ENCODE assay signal across 1 cellular context in genomic region chr19:52048604-52049493, GRCh38.
TF ChIP-seq lines count a peak whose summit lies in the region.

ZNF432 (minus strand) TSS chr19:52048838; CDS start chr19:52046868, 1,970 bp downstream.

TF ChIP-seq in GM12878, 131 proteins besides CTCF, POLR2A, EP300 and RAD21 (continued from another document):
- TF ChIP-seq BCLAF1 (IDR thresholded peaks at IDR 0.05) = no peak
- TF ChIP-seq SRF (IDR thresholded peaks at IDR 0.05; ENCODE audit: low read depth in 2 of 2, low read length in 2 of 2) = peak in 1 of 2 experiments; percentile 17; a peak in 1 of 4 replicates
- TF ChIP-seq, protein P1, sequence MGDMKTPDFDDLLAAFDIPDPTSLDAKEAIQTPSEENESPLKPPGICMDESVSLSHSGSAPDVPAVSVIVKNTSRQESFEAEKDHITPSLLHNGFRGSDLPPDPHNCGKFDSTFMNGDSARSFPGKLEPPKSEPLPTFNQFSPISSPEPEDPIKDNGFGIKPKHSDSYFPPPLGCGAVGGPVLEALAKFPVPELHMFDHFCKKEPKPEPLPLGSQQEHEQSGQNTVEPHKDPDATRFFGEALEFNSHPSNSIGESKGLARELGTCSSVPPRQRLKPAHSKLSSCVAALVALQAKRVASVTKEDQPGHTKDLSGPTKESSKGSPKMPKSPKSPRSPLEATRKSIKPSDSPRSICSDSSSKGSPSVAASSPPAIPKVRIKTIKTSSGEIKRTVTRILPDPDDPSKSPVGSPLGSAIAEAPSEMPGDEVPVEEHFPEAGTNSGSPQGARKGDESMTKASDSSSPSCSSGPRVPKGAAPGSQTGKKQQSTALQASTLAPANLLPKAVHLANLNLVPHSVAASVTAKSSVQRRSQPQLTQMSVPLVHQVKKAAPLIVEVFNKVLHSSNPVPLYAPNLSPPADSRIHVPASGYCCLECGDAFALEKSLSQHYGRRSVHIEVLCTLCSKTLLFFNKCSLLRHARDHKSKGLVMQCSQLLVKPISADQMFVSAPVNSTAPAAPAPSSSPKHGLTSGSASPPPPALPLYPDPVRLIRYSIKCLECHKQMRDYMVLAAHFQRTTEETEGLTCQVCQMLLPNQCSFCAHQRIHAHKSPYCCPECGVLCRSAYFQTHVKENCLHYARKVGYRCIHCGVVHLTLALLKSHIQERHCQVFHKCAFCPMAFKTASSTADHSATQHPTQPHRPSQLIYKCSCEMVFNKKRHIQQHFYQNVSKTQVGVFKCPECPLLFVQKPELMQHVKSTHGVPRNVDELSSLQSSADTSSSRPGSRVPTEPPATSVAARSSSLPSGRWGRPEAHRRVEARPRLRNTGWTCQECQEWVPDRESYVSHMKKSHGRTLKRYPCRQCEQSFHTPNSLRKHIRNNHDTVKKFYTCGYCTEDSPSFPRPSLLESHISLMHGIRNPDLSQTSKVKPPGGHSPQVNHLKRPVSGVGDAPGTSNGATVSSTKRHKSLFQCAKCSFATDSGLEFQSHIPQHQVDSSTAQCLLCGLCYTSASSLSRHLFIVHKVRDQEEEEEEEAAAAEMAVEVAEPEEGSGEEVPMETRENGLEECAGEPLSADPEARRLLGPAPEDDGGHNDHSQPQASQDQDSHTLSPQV (IDR thresholded peaks at IDR 0.05) = no peak
- TF ChIP-seq TCF12 (IDR thresholded peaks at IDR 0.05; ENCODE audit: low read depth, low read length) = no peak
- peak; percentile 86 for TF ChIP-seq CREB1 (IDR thresholded peaks at IDR 0.05; ENCODE audit: low read depth)
- TF ChIP-seq ATF7 (IDR thresholded peaks at IDR 0.05; ENCODE audit: low read depth) = no peak; the same call in 1 of the 2 replicates
- TF ChIP-seq LARP7 (IDR thresholded peaks at IDR 0.05) = no peak
- TF ChIP-seq RFX5 (IDR thresholded peaks at IDR 0.05; ENCODE audit: low read depth, low read length) = no peak
- no peak for TF ChIP-seq CUX1 (IDR thresholded peaks at IDR 0.05; ENCODE audit: insufficient replicate concordance, low read depth, low read length)
- peak; percentile 90 for TF ChIP-seq IKZF1 (conservative IDR thresholded peaks at IDR 0.05)
- no peak for TF ChIP-seq PAX5 (IDR thresholded peaks at IDR 0.05; ENCODE audit: borderline replicate concordance, low read depth, low read length)
- TF ChIP-seq TBL1XR1 (IDR thresholded peaks at IDR 0.05; ENCODE audit: low read depth, low read length) = no peak
- peak in 1 of 2 experiments; percentile 73; a peak in 1 of 3 replicates for TF ChIP-seq EGR1 (IDR thresholded peaks at IDR 0.05; ENCODE audit: borderline replicate concordance in 1 of 2, low read depth in 2 of 2, low read length in 2 of 2)
- TF ChIP-seq, protein P2, sequence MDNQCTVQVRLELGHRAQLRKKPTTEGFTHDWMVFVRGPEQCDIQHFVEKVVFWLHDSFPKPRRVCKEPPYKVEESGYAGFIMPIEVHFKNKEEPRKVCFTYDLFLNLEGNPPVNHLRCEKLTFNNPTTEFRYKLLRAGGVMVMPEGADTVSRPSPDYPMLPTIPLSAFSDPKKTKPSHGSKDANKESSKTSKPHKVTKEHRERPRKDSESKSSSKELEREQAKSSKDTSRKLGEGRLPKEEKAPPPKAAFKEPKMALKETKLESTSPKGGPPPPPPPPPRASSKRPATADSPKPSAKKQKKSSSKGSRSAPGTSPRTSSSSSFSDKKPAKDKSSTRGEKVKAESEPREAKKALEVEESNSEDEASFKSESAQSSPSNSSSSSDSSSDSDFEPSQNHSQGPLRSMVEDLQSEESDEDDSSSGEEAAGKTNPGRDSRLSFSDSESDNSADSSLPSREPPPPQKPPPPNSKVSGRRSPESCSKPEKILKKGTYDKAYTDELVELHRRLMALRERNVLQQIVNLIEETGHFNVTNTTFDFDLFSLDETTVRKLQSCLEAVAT (IDR thresholded peaks at IDR 0.05) = peak; percentile 80; the same call in 1 of the 2 replicates
- TF ChIP-seq FOXM1 (IDR thresholded peaks at IDR 0.05; ENCODE audit: low read depth, low read length) = no peak
- no peak for TF ChIP-seq JUND (IDR thresholded peaks at IDR 0.05; ENCODE audit: low read depth, low read length)
- TF ChIP-seq ZNF24 (IDR thresholded peaks at IDR 0.05) = no peak
- no peak for TF ChIP-seq USF1 (IDR thresholded peaks at IDR 0.05; ENCODE audit: borderline replicate concordance, extremely low read length, insufficient read depth, low read depth, low read length)
- peak; percentile 66 for TF ChIP-seq RUNX3 (IDR thresholded peaks at IDR 0.05; ENCODE audit: low read length)
- TF ChIP-seq, protein P3, sequence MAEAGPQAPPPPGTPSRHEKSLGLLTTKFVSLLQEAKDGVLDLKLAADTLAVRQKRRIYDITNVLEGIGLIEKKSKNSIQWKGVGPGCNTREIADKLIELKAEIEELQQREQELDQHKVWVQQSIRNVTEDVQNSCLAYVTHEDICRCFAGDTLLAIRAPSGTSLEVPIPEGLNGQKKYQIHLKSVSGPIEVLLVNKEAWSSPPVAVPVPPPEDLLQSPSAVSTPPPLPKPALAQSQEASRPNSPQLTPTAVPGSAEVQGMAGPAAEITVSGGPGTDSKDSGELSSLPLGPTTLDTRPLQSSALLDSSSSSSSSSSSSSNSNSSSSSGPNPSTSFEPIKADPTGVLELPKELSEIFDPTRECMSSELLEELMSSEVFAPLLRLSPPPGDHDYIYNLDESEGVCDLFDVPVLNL (IDR thresholded peaks at IDR 0.05; ENCODE audit: low read depth, low read length) = no peak
- TF ChIP-seq, protein P4, sequence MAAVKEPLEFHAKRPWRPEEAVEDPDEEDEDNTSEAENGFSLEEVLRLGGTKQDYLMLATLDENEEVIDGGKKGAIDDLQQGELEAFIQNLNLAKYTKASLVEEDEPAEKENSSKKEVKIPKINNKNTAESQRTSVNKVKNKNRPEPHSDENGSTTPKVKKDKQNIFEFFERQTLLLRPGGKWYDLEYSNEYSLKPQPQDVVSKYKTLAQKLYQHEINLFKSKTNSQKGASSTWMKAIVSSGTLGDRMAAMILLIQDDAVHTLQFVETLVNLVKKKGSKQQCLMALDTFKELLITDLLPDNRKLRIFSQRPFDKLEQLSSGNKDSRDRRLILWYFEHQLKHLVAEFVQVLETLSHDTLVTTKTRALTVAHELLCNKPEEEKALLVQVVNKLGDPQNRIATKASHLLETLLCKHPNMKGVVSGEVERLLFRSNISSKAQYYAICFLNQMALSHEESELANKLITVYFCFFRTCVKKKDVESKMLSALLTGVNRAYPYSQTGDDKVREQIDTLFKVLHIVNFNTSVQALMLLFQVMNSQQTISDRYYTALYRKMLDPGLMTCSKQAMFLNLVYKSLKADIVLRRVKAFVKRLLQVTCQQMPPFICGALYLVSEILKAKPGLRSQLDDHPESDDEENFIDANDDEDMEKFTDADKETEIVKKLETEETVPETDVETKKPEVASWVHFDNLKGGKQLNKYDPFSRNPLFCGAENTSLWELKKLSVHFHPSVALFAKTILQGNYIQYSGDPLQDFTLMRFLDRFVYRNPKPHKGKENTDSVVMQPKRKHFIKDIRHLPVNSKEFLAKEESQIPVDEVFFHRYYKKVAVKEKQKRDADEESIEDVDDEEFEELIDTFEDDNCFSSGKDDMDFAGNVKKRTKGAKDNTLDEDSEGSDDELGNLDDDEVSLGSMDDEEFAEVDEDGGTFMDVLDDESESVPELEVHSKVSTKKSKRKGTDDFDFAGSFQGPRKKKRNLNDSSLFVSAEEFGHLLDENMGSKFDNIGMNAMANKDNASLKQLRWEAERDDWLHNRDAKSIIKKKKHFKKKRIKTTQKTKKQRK (IDR thresholded peaks at IDR 0.05; ENCODE audit: low read depth, low read length) = no peak
- TF ChIP-seq, protein P5, sequence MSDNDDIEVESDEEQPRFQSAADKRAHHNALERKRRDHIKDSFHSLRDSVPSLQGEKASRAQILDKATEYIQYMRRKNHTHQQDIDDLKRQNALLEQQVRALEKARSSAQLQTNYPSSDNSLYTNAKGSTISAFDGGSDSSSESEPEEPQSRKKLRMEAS (IDR thresholded peaks at IDR 0.05; ENCODE audit: low read depth, low read length) = 0 out of 2 replicates have a peak, but pooled peaks have one; percentile 24
- no peak for TF ChIP-seq E2F8 (IDR thresholded peaks at IDR 0.05; ENCODE audit: low read depth, partially characterized antibody)
- TF ChIP-seq CREM (IDR thresholded peaks at IDR 0.05; ENCODE audit: low read depth) = peak; percentile 83
- TF ChIP-seq SMC3 (IDR thresholded peaks at IDR 0.05; ENCODE audit: borderline replicate concordance, low read length) = no peak
- no peak for TF ChIP-seq NFXL1 (IDR thresholded peaks at IDR 0.05; ENCODE audit: borderline replicate concordance)
- no peak for TF ChIP-seq MTA3 (IDR thresholded peaks at IDR 0.05; ENCODE audit: borderline replicate concordance, low read length)
- no peak for TF ChIP-seq RELA (IDR thresholded peaks at IDR 0.05; ENCODE audit: borderline replicate concordance, partially characterized antibody)
